1 cellular context compared by ENCODE assay signal in the genomic region with DNA sequence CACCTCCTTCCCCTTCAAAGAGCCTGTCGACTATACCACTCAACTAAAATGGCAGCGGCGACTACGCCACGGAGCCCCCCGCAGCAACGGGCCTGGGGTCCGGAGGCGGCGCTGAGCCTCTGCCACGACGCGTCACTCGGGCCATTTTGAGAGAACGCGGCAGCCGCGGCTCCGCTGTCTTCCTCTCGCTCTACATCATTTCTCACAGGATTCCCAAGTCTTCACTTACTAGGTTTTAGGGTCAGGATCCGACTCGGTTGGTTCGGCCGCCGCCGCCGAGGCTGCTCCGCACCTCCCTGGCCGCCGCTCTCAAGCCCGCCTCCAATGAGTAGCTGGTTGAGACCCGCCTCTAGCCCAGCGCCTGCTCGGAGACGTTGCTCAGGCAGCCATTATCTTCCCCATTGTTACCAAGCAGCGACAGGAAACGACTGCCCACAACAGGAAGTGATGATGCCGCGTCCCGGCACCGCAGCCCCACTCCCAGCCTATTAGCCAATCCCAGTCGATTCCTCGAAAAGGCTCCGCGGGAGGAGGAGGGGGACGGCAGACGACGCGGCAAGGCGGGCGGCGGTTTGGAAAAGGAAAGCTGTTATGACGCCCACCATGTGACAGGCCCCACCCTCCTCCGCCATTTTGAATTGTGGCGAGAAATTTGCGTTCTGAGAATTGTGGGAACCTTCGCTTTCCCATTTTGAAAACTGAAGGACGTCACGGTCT.
TF ChIP-seq lines count a peak whose summit lies in the region.

A gene with protein sequence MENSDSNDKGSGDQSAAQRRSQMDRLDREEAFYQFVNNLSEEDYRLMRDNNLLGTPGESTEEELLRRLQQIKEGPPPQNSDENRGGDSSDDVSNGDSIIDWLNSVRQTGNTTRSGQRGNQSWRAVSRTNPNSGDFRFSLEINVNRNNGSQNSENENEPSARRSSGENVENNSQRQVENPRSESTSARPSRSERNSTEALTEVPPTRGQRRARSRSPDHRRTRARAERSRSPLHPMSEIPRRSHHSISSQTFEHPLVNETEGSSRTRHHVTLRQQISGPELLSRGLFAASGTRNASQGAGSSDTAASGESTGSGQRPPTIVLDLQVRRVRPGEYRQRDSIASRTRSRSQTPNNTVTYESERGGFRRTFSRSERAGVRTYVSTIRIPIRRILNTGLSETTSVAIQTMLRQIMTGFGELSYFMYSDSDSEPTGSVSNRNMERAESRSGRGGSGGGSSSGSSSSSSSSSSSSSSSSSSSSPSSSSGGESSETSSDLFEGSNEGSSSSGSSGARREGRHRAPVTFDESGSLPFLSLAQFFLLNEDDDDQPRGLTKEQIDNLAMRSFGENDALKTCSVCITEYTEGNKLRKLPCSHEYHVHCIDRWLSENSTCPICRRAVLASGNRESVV (minus strand): TSS at position 432 of the 717 bp plus-strand sequence. CDS start 18,647 bp downstream, outside the sequence.

TF ChIP-seq in HepG2, 621 proteins besides CTCF, POLR2A, EP300 and RAD21 (continued from another document and continues in another):
- TF ChIP-seq ZNF30 (CRISPR knock-in tag; IDR thresholded peaks at IDR 0.05): no peak
- TF ChIP-seq NR1H2 (CRISPR knock-in tag; IDR thresholded peaks at IDR 0.05; ENCODE audit: borderline replicate concordance, low read depth): no peak
- TF ChIP-seq ZNF432 (CRISPR knock-in tag; IDR thresholded peaks at IDR 0.05; ENCODE audit: borderline replicate concordance): no peak
- TF ChIP-seq, protein P1, sequence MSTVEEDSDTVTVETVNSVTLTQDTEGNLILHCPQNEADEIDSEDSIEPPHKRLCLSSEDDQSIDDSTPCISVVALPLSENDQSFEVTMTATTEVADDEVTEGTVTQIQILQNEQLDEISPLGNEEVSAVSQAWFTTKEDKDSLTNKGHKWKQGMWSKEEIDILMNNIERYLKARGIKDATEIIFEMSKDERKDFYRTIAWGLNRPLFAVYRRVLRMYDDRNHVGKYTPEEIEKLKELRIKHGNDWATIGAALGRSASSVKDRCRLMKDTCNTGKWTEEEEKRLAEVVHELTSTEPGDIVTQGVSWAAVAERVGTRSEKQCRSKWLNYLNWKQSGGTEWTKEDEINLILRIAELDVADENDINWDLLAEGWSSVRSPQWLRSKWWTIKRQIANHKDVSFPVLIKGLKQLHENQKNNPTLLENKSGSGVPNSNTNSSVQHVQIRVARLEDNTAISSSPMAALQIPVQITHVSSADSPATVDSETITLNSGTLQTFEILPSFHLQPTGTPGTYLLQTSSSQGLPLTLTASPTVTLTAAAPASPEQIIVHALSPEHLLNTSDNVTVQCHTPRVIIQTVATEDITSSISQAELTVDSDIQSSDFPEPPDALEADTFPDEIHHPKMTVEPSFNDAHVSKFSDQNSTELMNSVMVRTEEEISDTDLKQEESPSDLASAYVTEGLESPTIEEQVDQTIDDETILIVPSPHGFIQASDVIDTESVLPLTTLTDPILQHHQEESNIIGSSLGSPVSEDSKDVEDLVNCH (CRISPR knock-in tag; IDR thresholded peaks at IDR 0.05): no peak
- TF ChIP-seq MTF2 (CRISPR knock-in tag; IDR thresholded peaks at IDR 0.05; ENCODE audit: borderline replicate concordance): no peak
- TF ChIP-seq, protein P2, sequence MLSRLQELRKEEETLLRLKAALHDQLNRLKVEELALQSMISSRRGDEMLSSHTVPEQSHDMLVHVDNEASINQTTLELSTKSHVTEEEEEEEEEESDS (CRISPR knock-in tag; IDR thresholded peaks at IDR 0.05; ENCODE audit: borderline replicate concordance): no peak
- peak; percentile 71; the same call in 1 of the 2 replicates for TF ChIP-seq THAP11 (CRISPR knock-in tag; IDR thresholded peaks at IDR 0.05)
- no peak for TF ChIP-seq ZNF615 (CRISPR knock-in tag; IDR thresholded peaks at IDR 0.05; ENCODE audit: borderline replicate concordance)
- no peak for TF ChIP-seq ZNF331 (CRISPR knock-in tag; IDR thresholded peaks at IDR 0.05)
- TF ChIP-seq, protein P3, sequence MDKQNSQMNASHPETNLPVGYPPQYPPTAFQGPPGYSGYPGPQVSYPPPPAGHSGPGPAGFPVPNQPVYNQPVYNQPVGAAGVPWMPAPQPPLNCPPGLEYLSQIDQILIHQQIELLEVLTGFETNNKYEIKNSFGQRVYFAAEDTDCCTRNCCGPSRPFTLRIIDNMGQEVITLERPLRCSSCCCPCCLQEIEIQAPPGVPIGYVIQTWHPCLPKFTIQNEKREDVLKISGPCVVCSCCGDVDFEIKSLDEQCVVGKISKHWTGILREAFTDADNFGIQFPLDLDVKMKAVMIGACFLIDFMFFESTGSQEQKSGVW (CRISPR knock-in tag; IDR thresholded peaks at IDR 0.05; ENCODE audit: borderline replicate concordance): no peak
- TF ChIP-seq GFI1 (CRISPR knock-in tag; IDR thresholded peaks at IDR 0.05; ENCODE audit: borderline replicate concordance): no peak
- TF ChIP-seq CENPX (CRISPR knock-in tag; IDR thresholded peaks at IDR 0.05): no peak
- no peak for TF ChIP-seq ZNF567 (CRISPR knock-in tag; IDR thresholded peaks at IDR 0.05; ENCODE audit: borderline replicate concordance)
- TF ChIP-seq ZBTB38 (CRISPR knock-in tag; IDR thresholded peaks at IDR 0.05): no peak
- no peak for TF ChIP-seq ZFAT (CRISPR knock-in tag; conservative IDR thresholded peaks at IDR 0.05)
- TF ChIP-seq ZNF251 (CRISPR knock-in tag; IDR thresholded peaks at IDR 0.05): no peak
- TF ChIP-seq, protein P4, sequence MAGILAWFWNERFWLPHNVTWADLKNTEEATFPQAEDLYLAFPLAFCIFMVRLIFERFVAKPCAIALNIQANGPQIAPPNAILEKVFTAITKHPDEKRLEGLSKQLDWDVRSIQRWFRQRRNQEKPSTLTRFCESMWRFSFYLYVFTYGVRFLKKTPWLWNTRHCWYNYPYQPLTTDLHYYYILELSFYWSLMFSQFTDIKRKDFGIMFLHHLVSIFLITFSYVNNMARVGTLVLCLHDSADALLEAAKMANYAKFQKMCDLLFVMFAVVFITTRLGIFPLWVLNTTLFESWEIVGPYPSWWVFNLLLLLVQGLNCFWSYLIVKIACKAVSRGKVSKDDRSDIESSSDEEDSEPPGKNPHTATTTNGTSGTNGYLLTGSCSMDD (CRISPR knock-in tag; IDR thresholded peaks at IDR 0.05): no peak
- TF ChIP-seq, protein P5, sequence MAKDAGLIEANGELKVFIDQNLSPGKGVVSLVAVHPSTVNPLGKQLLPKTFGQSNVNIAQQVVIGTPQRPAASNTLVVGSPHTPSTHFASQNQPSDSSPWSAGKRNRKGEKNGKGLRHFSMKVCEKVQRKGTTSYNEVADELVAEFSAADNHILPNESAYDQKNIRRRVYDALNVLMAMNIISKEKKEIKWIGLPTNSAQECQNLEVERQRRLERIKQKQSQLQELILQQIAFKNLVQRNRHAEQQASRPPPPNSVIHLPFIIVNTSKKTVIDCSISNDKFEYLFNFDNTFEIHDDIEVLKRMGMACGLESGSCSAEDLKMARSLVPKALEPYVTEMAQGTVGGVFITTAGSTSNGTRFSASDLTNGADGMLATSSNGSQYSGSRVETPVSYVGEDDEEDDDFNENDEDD (CRISPR knock-in tag; IDR thresholded peaks at IDR 0.05; ENCODE audit: borderline replicate concordance): peak; percentile 78; the same call in 1 of the 2 replicates
- TF ChIP-seq, protein P6, sequence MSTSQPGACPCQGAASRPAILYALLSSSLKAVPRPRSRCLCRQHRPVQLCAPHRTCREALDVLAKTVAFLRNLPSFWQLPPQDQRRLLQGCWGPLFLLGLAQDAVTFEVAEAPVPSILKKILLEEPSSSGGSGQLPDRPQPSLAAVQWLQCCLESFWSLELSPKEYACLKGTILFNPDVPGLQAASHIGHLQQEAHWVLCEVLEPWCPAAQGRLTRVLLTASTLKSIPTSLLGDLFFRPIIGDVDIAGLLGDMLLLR (CRISPR knock-in tag; IDR thresholded peaks at IDR 0.05): no peak
- no peak for TF ChIP-seq SALL2 (CRISPR knock-in tag; IDR thresholded peaks at IDR 0.05)
- TF ChIP-seq ZBTB8A (CRISPR knock-in tag; IDR thresholded peaks at IDR 0.05; ENCODE audit: borderline replicate concordance, low read depth): no peak
- TF ChIP-seq, protein P7, sequence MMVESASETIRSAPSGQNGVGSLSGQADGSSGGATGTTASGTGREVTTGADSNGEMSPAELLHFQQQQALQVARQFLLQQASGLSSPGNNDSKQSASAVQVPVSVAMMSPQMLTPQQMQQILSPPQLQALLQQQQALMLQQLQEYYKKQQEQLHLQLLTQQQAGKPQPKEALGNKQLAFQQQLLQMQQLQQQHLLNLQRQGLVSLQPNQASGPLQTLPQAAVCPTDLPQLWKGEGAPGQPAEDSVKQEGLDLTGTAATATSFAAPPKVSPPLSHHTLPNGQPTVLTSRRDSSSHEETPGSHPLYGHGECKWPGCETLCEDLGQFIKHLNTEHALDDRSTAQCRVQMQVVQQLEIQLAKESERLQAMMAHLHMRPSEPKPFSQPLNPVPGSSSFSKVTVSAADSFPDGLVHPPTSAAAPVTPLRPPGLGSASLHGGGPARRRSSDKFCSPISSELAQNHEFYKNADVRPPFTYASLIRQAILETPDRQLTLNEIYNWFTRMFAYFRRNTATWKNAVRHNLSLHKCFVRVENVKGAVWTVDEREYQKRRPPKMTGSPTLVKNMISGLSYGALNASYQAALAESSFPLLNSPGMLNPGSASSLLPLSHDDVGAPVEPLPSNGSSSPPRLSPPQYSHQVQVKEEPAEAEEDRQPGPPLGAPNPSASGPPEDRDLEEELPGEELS (CRISPR knock-in tag; IDR thresholded peaks at IDR 0.05): 0 out of 2 replicates have a peak, but pooled peaks have one; percentile 34
- TF ChIP-seq, protein P8, sequence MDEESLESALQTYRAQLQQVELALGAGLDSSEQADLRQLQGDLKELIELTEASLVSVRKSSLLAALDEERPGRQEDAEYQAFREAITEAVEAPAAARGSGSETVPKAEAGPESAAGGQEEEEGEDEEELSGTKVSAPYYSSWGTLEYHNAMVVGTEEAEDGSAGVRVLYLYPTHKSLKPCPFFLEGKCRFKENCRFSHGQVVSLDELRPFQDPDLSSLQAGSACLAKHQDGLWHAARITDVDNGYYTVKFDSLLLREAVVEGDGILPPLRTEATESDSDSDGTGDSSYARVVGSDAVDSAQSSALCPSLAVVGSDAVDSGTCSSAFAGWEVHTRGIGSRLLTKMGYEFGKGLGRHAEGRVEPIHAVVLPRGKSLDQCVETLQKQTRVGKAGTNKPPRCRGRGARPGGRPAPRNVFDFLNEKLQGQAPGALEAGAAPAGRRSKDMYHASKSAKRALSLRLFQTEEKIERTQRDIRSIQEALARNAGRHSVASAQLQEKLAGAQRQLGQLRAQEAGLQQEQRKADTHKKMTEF (CRISPR knock-in tag; IDR thresholded peaks at IDR 0.05): peak; percentile 49; the same call in 1 of the 2 replicates
- TF ChIP-seq ZNF891 (CRISPR knock-in tag; IDR thresholded peaks at IDR 0.05): no peak
- TF ChIP-seq ZNF496 (CRISPR knock-in tag; IDR thresholded peaks at IDR 0.05; ENCODE audit: insufficient replicate concordance): no peak
- TF ChIP-seq, protein P9, sequence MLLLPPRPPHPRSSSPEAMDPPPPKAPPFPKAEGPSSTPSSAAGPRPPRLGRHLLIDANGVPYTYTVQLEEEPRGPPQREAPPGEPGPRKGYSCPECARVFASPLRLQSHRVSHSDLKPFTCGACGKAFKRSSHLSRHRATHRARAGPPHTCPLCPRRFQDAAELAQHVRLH (CRISPR knock-in tag; IDR thresholded peaks at IDR 0.05; ENCODE audit: borderline replicate concordance, low read depth): no peak
- TF ChIP-seq ZNF3 (CRISPR knock-in tag; IDR thresholded peaks at IDR 0.05): no peak
- TF ChIP-seq, protein P10, sequence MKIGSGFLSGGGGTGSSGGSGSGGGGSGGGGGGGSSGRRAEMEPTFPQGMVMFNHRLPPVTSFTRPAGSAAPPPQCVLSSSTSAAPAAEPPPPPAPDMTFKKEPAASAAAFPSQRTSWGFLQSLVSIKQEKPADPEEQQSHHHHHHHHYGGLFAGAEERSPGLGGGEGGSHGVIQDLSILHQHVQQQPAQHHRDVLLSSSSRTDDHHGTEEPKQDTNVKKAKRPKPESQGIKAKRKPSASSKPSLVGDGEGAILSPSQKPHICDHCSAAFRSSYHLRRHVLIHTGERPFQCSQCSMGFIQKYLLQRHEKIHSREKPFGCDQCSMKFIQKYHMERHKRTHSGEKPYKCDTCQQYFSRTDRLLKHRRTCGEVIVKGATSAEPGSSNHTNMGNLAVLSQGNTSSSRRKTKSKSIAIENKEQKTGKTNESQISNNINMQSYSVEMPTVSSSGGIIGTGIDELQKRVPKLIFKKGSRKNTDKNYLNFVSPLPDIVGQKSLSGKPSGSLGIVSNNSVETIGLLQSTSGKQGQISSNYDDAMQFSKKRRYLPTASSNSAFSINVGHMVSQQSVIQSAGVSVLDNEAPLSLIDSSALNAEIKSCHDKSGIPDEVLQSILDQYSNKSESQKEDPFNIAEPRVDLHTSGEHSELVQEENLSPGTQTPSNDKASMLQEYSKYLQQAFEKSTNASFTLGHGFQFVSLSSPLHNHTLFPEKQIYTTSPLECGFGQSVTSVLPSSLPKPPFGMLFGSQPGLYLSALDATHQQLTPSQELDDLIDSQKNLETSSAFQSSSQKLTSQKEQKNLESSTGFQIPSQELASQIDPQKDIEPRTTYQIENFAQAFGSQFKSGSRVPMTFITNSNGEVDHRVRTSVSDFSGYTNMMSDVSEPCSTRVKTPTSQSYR (CRISPR knock-in tag; IDR thresholded peaks at IDR 0.05; ENCODE audit: borderline replicate concordance): peak; percentile 78; the same call in 1 of the 2 replicates
- no peak for TF ChIP-seq NPAS2 (CRISPR knock-in tag; IDR thresholded peaks at IDR 0.05; ENCODE audit: borderline replicate concordance)
- no peak for TF ChIP-seq ZNF383 (CRISPR knock-in tag; IDR thresholded peaks at IDR 0.05; ENCODE audit: borderline replicate concordance)
- TF ChIP-seq CBX5 (CRISPR knock-in tag; IDR thresholded peaks at IDR 0.05; ENCODE audit: borderline replicate concordance): peak; percentile 61; the same call in 1 of the 2 replicates
- TF ChIP-seq ZNF724P (CRISPR knock-in tag; IDR thresholded peaks at IDR 0.05; ENCODE audit: borderline replicate concordance): 0 out of 2 replicates have a peak, but pooled peaks have one; percentile 30
- TF ChIP-seq, protein P11, sequence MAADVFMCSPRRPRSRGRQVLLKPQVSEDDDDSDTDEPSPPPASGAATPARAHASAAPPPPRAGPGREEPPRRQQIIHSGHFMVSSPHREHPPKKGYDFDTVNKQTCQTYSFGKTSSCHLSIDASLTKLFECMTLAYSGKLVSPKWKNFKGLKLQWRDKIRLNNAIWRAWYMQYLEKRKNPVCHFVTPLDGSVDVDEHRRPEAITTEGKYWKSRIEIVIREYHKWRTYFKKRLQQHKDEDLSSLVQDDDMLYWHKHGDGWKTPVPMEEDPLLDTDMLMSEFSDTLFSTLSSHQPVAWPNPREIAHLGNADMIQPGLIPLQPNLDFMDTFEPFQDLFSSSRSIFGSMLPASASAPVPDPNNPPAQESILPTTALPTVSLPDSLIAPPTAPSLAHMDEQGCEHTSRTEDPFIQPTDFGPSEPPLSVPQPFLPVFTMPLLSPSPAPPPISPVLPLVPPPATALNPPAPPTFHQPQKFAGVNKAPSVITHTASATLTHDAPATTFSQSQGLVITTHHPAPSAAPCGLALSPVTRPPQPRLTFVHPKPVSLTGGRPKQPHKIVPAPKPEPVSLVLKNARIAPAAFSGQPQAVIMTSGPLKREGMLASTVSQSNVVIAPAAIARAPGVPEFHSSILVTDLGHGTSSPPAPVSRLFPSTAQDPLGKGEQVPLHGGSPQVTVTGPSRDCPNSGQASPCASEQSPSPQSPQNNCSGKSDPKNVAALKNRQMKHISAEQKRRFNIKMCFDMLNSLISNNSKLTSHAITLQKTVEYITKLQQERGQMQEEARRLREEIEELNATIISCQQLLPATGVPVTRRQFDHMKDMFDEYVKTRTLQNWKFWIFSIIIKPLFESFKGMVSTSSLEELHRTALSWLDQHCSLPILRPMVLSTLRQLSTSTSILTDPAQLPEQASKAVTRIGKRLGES (CRISPR knock-in tag; IDR thresholded peaks at IDR 0.05; ENCODE audit: borderline replicate concordance): no peak
- no peak for TF ChIP-seq AGO1 (IDR thresholded peaks at IDR 0.05; ENCODE audit: low read depth, low read length, poor library complexity, severe bottlenecking)
- TF ChIP-seq ZNF235 (CRISPR knock-in tag; IDR thresholded peaks at IDR 0.05; ENCODE audit: borderline replicate concordance): no peak
- TF ChIP-seq ZNF232 (CRISPR knock-in tag; IDR thresholded peaks at IDR 0.05; ENCODE audit: borderline replicate concordance): no peak
- TF ChIP-seq SALL1 (CRISPR knock-in tag; IDR thresholded peaks at IDR 0.05): peak; percentile 56; the same call in 1 of the 2 replicates
